ENCODE assay signal across 1 cellular context in the genomic region with DNA sequence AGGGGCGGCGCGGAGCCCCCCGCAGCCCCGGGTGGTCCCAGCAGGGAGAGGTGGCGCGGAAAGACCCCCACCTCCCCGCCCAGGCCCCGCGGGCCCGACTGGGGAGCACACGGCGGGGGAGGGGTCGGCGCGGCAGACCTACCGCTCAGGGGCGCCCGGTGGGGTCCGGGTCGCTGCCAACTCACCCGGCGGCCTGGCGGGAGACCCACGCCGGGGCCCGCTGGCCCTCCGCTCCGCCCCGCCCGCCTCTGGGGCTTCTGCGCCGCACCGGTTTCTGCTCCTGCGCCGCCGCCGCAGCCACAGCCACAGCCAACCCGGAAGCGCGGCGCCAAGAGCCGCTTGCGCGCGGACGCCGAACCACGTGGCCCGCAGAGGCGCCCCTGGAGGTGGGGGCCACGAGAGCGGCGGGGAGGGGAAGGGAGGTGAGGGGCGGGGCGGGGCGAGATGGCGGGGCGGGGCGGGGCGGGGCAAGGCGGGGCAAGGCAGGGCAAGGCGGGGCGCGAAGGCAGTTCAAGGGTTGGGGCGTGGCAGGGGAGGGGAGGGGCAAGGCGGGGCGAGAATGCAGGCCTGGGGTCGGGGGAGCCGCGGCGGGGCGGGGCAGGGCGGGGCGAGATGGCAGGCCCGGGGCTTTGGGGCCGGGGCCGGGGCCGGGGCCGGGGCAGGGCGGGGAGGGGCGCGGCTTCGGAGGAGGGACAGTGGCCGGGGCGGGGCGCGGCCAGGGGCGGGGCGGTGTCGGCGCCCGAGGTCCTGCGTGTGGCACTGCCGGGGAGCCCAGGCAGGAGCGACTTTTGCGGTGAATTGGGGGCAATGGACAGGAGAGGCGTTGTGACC.
TF ChIP-seq lines count a peak whose summit lies in the region.

Gene ZBTB24 (minus strand): TSS at position 307 of the 831 bp plus-strand sequence. CDS start 1,193 bp downstream, outside the sequence.

TF ChIP-seq in HepG2, 621 proteins besides CTCF, POLR2A, EP300 and RAD21 (continued from another document and continues in another):
- TF ChIP-seq AKNA (CRISPR knock-in tag; IDR thresholded peaks at IDR 0.05; ENCODE audit: borderline replicate concordance): no peak
- no peak for TF ChIP-seq ZNF609 (CRISPR knock-in tag; IDR thresholded peaks at IDR 0.05; ENCODE audit: borderline replicate concordance)
- no peak for TF ChIP-seq ZNF264 (CRISPR knock-in tag; IDR thresholded peaks at IDR 0.05)
- TF ChIP-seq HNF4A (CRISPR knock-in tag; IDR thresholded peaks at IDR 0.05): no peak
- TF ChIP-seq ZNF572 (CRISPR knock-in tag; IDR thresholded peaks at IDR 0.05): no peak
- no peak for TF ChIP-seq SP1 (IDR thresholded peaks at IDR 0.05)
- TF ChIP-seq SP1 (CRISPR knock-in tag; IDR thresholded peaks at IDR 0.05): 0 out of 2 replicates have a peak, but pooled peaks have one; percentile 20
- no peak for TF ChIP-seq TBP (CRISPR knock-in tag; IDR thresholded peaks at IDR 0.05)
- TF ChIP-seq TSC22D2 (CRISPR knock-in tag; IDR thresholded peaks at IDR 0.05; ENCODE audit: borderline replicate concordance): no peak
- TF ChIP-seq GATA4 (IDR thresholded peaks at IDR 0.05; ENCODE audit: borderline replicate concordance, low read depth): 0 out of 2 replicates have a peak, but pooled peaks have one; percentile 23
- TF ChIP-seq, protein P1, sequence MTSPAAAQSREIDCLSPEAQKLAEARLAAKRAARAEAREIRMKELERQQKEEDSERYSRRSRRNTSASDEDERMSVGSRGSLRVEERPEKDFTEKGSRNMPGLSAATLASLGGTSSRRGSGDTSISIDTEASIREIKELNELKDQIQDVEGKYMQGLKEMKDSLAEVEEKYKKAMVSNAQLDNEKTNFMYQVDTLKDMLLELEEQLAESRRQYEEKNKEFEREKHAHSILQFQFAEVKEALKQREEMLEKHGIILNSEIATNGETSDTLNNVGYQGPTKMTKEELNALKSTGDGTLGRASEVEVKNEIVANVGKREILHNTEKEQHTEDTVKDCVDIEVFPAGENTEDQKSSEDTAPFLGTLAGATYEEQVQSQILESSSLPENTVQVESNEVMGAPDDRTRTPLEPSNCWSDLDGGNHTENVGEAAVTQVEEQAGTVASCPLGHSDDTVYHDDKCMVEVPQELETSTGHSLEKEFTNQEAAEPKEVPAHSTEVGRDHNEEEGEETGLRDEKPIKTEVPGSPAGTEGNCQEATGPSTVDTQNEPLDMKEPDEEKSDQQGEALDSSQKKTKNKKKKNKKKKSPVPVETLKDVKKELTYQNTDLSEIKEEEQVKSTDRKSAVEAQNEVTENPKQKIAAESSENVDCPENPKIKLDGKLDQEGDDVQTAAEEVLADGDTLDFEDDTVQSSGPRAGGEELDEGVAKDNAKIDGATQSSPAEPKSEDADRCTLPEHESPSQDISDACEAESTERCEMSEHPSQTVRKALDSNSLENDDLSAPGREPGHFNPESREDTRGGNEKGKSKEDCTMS (CRISPR knock-in tag; conservative IDR thresholded peaks at IDR 0.05): no peak
- TF ChIP-seq PITX1 (CRISPR knock-in tag; IDR thresholded peaks at IDR 0.05): no peak
- TF ChIP-seq ZNF335 (CRISPR knock-in tag; IDR thresholded peaks at IDR 0.05): no peak
- TF ChIP-seq IRF9 (CRISPR knock-in tag; IDR thresholded peaks at IDR 0.05; ENCODE audit: borderline replicate concordance): peak; percentile 59; the same call in 1 of the 2 replicates
- TF ChIP-seq, protein P2, sequence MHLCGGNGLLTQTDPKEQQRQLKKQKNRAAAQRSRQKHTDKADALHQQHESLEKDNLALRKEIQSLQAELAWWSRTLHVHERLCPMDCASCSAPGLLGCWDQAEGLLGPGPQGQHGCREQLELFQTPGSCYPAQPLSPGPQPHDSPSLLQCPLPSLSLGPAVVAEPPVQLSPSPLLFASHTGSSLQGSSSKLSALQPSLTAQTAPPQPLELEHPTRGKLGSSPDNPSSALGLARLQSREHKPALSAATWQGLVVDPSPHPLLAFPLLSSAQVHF (CRISPR knock-in tag; IDR thresholded peaks at IDR 0.05): no peak
- TF ChIP-seq YEATS4 (CRISPR knock-in tag; IDR thresholded peaks at IDR 0.05; ENCODE audit: borderline replicate concordance): 0 out of 2 replicates have a peak, but pooled peaks have one; percentile 34
- peak; percentile 25; the same call in 1 of the 2 replicates for TF ChIP-seq HCFC1 (IDR thresholded peaks at IDR 0.05; ENCODE audit: low read depth, low read length)
- no peak for TF ChIP-seq HNRNPH1 (optimal IDR thresholded peaks at IDR 0.05; ENCODE audit: low read depth, low read length)
- peak; percentile 97 for TF ChIP-seq HNRNPLL (IDR thresholded peaks at IDR 0.05; ENCODE audit: low read depth, low read length, poor library complexity, severe bottlenecking)
- no peak for TF ChIP-seq ZNF33A (CRISPR knock-in tag; IDR thresholded peaks at IDR 0.05; ENCODE audit: borderline replicate concordance)
- TF ChIP-seq ZNF687 (CRISPR knock-in tag; IDR thresholded peaks at IDR 0.05): peak; percentile 79
- peak; percentile 53; the same call in 1 of the 2 replicates for TF ChIP-seq ZNF773 (CRISPR knock-in tag; IDR thresholded peaks at IDR 0.05; ENCODE audit: borderline replicate concordance)
- no peak for TF ChIP-seq ZNF274 (CRISPR knock-in tag; IDR thresholded peaks at IDR 0.05)
- TF ChIP-seq ZMYM2 (CRISPR knock-in tag; IDR thresholded peaks at IDR 0.05): no peak
- peak; percentile 76 for TF ChIP-seq MXD3 (CRISPR knock-in tag; IDR thresholded peaks at IDR 0.05)
- peak; percentile 81; the same call in 1 of the 2 replicates for TF ChIP-seq ZNF709 (CRISPR knock-in tag; IDR thresholded peaks at IDR 0.05)
- no peak for TF ChIP-seq MZF1 (CRISPR knock-in tag; IDR thresholded peaks at IDR 0.05; ENCODE audit: borderline replicate concordance)
- 0 out of 2 replicates have a peak, but pooled peaks have one; percentile 13 for TF ChIP-seq IKZF5 (CRISPR knock-in tag; IDR thresholded peaks at IDR 0.05)
- no peak for TF ChIP-seq SP2 (CRISPR knock-in tag; IDR thresholded peaks at IDR 0.05)
- peak; percentile 90; the same call in 1 of the 3 replicates for TF ChIP-seq MXI1 (IDR thresholded peaks at IDR 0.05; ENCODE audit: borderline replicate concordance, low read depth, low read length)
- TF ChIP-seq SALL1 (CRISPR knock-in tag; IDR thresholded peaks at IDR 0.05): peak; percentile 64
- TF ChIP-seq ZNF430 (CRISPR knock-in tag; IDR thresholded peaks at IDR 0.05): 0 out of 2 replicates have a peak, but pooled peaks have one; percentile 43
- no peak for TF ChIP-seq REXO4 (CRISPR knock-in tag; IDR thresholded peaks at IDR 0.05; ENCODE audit: borderline replicate concordance)
- peak; percentile 26; the same call in 1 of the 2 replicates for TF ChIP-seq ZNF263 (CRISPR knock-in tag; IDR thresholded peaks at IDR 0.05)
